In genomic region chr17:1070411-1070810, GRCh38 we compare ENCODE assay signal across 23 cellular contexts.
"Had no signal": no experiment of that assay in that cellular context is flagged by ENCODE, and none has a peak within 500 bp of the region (broad histone marks: within the 10 kb centered on the region; RNA-seq: fewer than 3 reads in every experiment).

No MANE protein-coding gene starts in this region.

- DNase-seq: activated CD4-positive, alpha-beta memory T cell treated with anti-CD3 and anti-CD28 coated beads, Interleukin-2, amount 10 ng/mL, durations not matched to agents 7 days and 5 days; activated CD4-positive, alpha-beta T cell treated with anti-CD3 and anti-CD28 coated beads, Interleukin-2, amount 50 U/mL, for 1 hour; activated gamma-delta T cell; activated naive CD4-positive, alpha-beta T cell treated with anti-CD3 and anti-CD28 coated beads for 36 hours; activated T-cell treated with anti-CD3 and anti-CD28 coated beads for 4 hours; activated T-cell treated with anti-CD3 and anti-CD28 coated beads, Interleukin-2, amount 50 U/mL, for 48 hours; amygdala; Karpas-422; MM.1S; NCI-H1105; NCI-H1436; NCI-H1694 treated with DMSO at 0.1 percent for 48 hours; NCI-H2029 treated with DMSO at 0.1 percent for 48 hours; NCI-H345; NCI-H510A; NCI-H526 treated with DMSO at 0.1 percent for 48 hours; NCI-H82; T-cell had no signal

- FAIRE-seq: astrocyte, K562 had no signal

- ATAC-seq: activated T-helper 17 cell treated with anti-CD3 and anti-CD28 coated beads, Interleukin-2, amount 50 U/mL, for 72 hours; K562; Right ventricle myocardium inferior; T-cell had no signal

- H3K4me3 ChIP-seq: K562, SK-N-MC had no signal

- H3K27ac ChIP-seq: SK-N-MC had no signal
